8 cellular contexts compared by ENCODE assay signal in the genomic region with DNA sequence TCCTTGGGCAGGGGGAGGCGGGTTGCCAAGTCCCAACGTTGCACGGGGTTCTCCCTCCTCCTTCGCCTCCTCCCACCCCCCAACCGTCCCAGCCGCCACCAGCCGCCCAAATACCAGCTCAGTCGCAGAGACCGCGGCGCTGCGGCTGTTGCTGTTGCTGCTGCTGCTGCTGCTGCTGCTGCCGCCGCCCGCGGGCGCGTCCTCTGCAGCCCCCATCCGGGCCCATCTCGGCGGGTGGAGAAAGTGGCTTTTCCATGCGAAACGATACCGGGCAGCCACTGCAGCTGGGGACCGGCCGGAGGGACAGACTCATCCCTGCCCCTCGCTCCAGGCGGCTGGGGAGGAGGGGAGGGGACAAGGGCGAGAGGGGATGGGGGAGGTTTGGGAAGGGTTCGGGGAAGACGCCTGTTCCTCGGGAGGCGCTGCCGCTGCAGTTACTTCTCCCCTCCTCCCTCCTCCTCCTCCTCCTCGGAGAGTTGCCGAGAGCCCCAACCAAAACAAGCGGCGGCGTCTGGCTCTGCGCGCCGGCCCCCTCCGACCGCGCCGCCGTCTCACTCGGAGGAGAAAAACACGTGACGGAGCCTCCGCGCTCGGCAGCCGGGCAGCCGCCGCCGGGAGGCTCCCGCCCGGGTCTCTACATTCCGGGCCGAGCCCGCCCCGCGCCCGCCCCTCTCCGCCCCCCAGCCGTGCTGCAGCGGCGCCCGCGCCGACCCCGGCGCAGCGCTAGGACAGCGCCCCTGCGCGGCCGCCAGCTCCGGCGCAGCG. TPM values are rescaled to one million over a fixed set of nuclear protein-coding genes. Genes with fewer than 3 reads are reported as not detected.
A peak's percentile ranks its signal among the peaks of the same experiment; 100 is the strongest.
DNase-seq lines count a peak whose midpoint lies in the region; FAIRE-seq and TF ChIP-seq lines count a peak whose summit lies in the region.

A gene with protein sequence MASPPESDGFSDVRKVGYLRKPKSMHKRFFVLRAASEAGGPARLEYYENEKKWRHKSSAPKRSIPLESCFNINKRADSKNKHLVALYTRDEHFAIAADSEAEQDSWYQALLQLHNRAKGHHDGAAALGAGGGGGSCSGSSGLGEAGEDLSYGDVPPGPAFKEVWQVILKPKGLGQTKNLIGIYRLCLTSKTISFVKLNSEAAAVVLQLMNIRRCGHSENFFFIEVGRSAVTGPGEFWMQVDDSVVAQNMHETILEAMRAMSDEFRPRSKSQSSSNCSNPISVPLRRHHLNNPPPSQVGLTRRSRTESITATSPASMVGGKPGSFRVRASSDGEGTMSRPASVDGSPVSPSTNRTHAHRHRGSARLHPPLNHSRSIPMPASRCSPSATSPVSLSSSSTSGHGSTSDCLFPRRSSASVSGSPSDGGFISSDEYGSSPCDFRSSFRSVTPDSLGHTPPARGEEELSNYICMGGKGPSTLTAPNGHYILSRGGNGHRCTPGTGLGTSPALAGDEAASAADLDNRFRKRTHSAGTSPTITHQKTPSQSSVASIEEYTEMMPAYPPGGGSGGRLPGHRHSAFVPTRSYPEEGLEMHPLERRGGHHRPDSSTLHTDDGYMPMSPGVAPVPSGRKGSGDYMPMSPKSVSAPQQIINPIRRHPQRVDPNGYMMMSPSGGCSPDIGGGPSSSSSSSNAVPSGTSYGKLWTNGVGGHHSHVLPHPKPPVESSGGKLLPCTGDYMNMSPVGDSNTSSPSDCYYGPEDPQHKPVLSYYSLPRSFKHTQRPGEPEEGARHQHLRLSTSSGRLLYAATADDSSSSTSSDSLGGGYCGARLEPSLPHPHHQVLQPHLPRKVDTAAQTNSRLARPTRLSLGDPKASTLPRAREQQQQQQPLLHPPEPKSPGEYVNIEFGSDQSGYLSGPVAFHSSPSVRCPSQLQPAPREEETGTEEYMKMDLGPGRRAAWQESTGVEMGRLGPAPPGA (N-terminal part only) (minus strand): TSS at position 610 of the 765 bp plus-strand sequence. CDS start 1,082 bp downstream, outside the sequence.

- peaks cover 58% of the 10 kb centered on the region for H3K4me1 Mint-ChIP-seq in Calu3 (ENCODE audit: low read depth, unreplicated experiment)

- no peak for FAIRE-seq in frontal cortex (lab: Jason Lieb, UNC)

- no CpG with 5 or more reads among the region's 82 CpGs for WGBS in neuronal stem cell (ENCODE audit: extremely low coverage in 2 of 2, insufficient read length in 2 of 2, insufficient replicate concordance in 1 of 2), 2 donors
- 0 to 1% methylated on average over 14 to 43 of the region's 82 CpGs for WGBS in thyroid gland, 2 donors

- peak within 1 kb of the TSS; percentile 87 for H3K4me2 ChIP-seq in neuronal stem cell (ENCODE audit: insufficient read depth, low read length, poor library complexity, severe bottlenecking)

- H2BK15ac ChIP-seq in neuronal stem cell (ENCODE audit: low read length) = peak within 1 kb of the TSS; percentile 82

- H3K9me3 Mint-ChIP-seq in Calu3 (ENCODE audit: low read depth, unreplicated experiment) = no peaks in the 10 kb centered on the region

- peak within 1 kb of the TSS; percentile 97 for H3K14ac ChIP-seq in neuronal stem cell (ENCODE audit: low read length)

- TF ChIP-seq POLR2A in Peyer's patch (IDR thresholded peaks at IDR 0.05) = peak in 1 of 2 donors; percentile 57
- peak in 1 of 2 donors; percentile 72 for TF ChIP-seq POLR2A in thyroid gland (IDR thresholded peaks at IDR 0.05)

- no TSS peak for BruUV-seq in Calu3 (replicated peaks; lab: Mats Ljungman, UMichigan)

- peak within 1 kb of the TSS; percentile 68 for H2AK5ac ChIP-seq in neuronal stem cell (ENCODE audit: low read depth, low read length)

- H4K8ac ChIP-seq in neuronal stem cell (ENCODE audit: low read depth, low read length) = no peak within 1 kb of the TSS

- peak within 1 kb of the TSS; percentile 77 for H2BK120ac ChIP-seq in neuronal stem cell (ENCODE audit: low read depth, low read length)

- H2AFZ ChIP-seq in neuronal stem cell (ENCODE audit: low read length) = peak within 1 kb of the TSS; percentile 94

- DNase-seq in Calu3 = peak; percentile 69
- DNase-seq in GM20000 (ENCODE audit: low spot score) = peak; percentile 81
- peak; percentile 31 for DNase-seq in HS-27A (ENCODE audit: low read depth)
- DNase-seq in Peyer's patch = peak; percentile 59 to 82 (median 80)
- peak; percentile 26 to 66 (median 36) for DNase-seq in activated naive CD4-positive, alpha-beta T cell (lab: John Stamatoyannopoulos, UW)
- DNase-seq in frontal cortex (ENCODE audit: low spot score in 2 of 2) = peak; percentile 66 to 75
- DNase-seq in neuronal stem cell (ENCODE audit: low spot score) = peak; percentile 80
- DNase-seq in thyroid gland = peak; percentile 84 to 87

- no peak within 1 kb of the TSS for H2BK12ac ChIP-seq in neuronal stem cell (ENCODE audit: low read length)

- intact Hi-C loops in Calu3 (cut with micrococcal nuclease; ENCODE audit: unreplicated experiment) (no loop called here), thyroid gland (cut with DNase I) (loop anchor here (5.0 to 10.0 kb wide), 2 partner anchors 155 to 582 kb away; no protein-coding TSS in a partner anchor)

- H3K4me3 Mint-ChIP-seq in Calu3 (ENCODE audit: low read depth, unreplicated experiment) = peak within 1 kb of the TSS; percentile 87

- H3K9ac ChIP-seq in neuronal stem cell (ENCODE audit: low read depth, low read length, poor library complexity) = peak within 1 kb of the TSS; percentile 92

- TF ChIP-seq CTCF in Calu3 (IDR thresholded peaks at IDR 0.05; ENCODE audit: unreplicated experiment) (peak; percentile 49), GM20000 (IDR thresholded peaks at IDR 0.05; ENCODE audit: extremely low read depth, missing control alignments) (no peak), Peyer's patch (IDR thresholded peaks at IDR 0.05) (peak in 3 of 6 experiments; percentile 39 to 61 (median 53)), thyroid gland (IDR thresholded peaks at IDR 0.05) (peak in 2 of 6 experiments; percentile 60 to 87)

- peaks cover 27% of the 10 kb centered on the region for H3K79me1 ChIP-seq in neuronal stem cell (ENCODE audit: low read depth, low read length)

- H3K4me3 ChIP-seq in Peyer's patch = peak within 1 kb of the TSS; percentile 73 to 94 (median 80)
- H3K4me3 ChIP-seq in neuronal stem cell (ENCODE audit: low read length in 2 of 2) = peak within 1 kb of the TSS; percentile 67 to 90
- H3K4me3 ChIP-seq in thyroid gland (replicated peaks in 1 of 3) = peak within 1 kb of the TSS; percentile 72 to 76 (median 76)

- H3K23ac ChIP-seq in neuronal stem cell (ENCODE audit: low read depth, low read length, poor library complexity) = peak within 1 kb of the TSS; percentile 60

- H3K27ac ChIP-seq in Peyer's patch (peak within 1 kb of the TSS; percentile 61 to 92 (median 88)), neuronal stem cell (replicated peaks; ENCODE audit: low read length) (peak within 1 kb of the TSS; percentile 81), thyroid gland (peak within 1 kb of the TSS; percentile 84 to 98 (median 94))

- H2BK5ac ChIP-seq in neuronal stem cell (ENCODE audit: low read length) = peak within 1 kb of the TSS; percentile 99

- H3K4ac ChIP-seq in neuronal stem cell (ENCODE audit: low read length) = peak within 1 kb of the TSS; percentile 79

- H3K18ac ChIP-seq in neuronal stem cell (ENCODE audit: low read length) = peak within 1 kb of the TSS; percentile 98

- peak within 1 kb of the TSS; percentile 83 for H3K27ac Mint-ChIP-seq in Calu3 (ENCODE audit: unreplicated experiment)

- no peaks in the 10 kb centered on the region for H3K27me3 Mint-ChIP-seq in Calu3 (ENCODE audit: unreplicated experiment)

- H3K36me3 Mint-ChIP-seq in Calu3 (ENCODE audit: insufficient read depth, unreplicated experiment) = peaks cover 70% of the 10 kb centered on the region

- H3K36me3 ChIP-seq in Peyer's patch (no peaks in the 10 kb centered on the region), neuronal stem cell (replicated peaks in 1 of 2; ENCODE audit: control insufficient read depth in 2 of 2, insufficient read depth in 2 of 2, low read length in 2 of 2) (peaks cover 30 to 42% of the 10 kb centered on the region in 2 donors), thyroid gland (peaks cover 6 to 10% of the 10 kb centered on the region in 2 donors)

- no peaks in the 10 kb centered on the region for H3K9me3 ChIP-seq in Peyer's patch
- H3K9me3 ChIP-seq in neuronal stem cell (replicated peaks in 1 of 2; ENCODE audit: control insufficient read depth in 2 of 2, insufficient read depth in 1 of 2, low read depth in 1 of 2, low read length in 2 of 2) = peaks cover 9 to 35% of the 10 kb centered on the region in 2 donors
- H3K9me3 ChIP-seq in thyroid gland = no peaks in the 10 kb centered on the region

- no peak within 1 kb of the TSS for H4K91ac ChIP-seq in neuronal stem cell (ENCODE audit: low read depth, low read length, poor library complexity)

- H3K4me1 ChIP-seq in Peyer's patch (peaks cover 0 to 34% (median 8%) of the 10 kb centered on the region in 4 donors), neuronal stem cell (ENCODE audit: control insufficient read depth in 2 of 2, insufficient read depth in 1 of 2, low read depth in 1 of 2, low read length in 2 of 2) (peaks cover 14 to 22% of the 10 kb centered on the region in 2 donors), thyroid gland (peaks cover 16 to 22% of the 10 kb centered on the region in 2 donors)

- CTCF ChIA-PET in Calu3 (lab: Charles Lee) = interaction anchor here (0.6 to 1.8 kb wide), 7 partner anchors 45 to 1114 kb away, joined by 3 to 8 read pairs (median 3); no protein-coding TSS in a partner anchor

- no peaks in the 10 kb centered on the region for H3K27me3 ChIP-seq in Peyer's patch
- H3K27me3 ChIP-seq in neuronal stem cell (ENCODE audit: control insufficient read depth in 3 of 3, insufficient read depth in 3 of 3, low read depth in 1 of 3, low read length in 3 of 3) = no peaks in the 10 kb centered on the region
- no peaks in the 10 kb centered on the region for H3K27me3 ChIP-seq in thyroid gland

RNA-seq across cellular contexts. Expression of the gene that starts here (rescaled TPM):
- total RNA-seq in Calu3 (2022) (29.7 and 34.4 TPM in 2 replicates), Peyer's patch (10 to 100 TPM in 3 of 4 donors, 1 to 10 TPM in 1; 8.3 to 67.7 (median 22.5) TPM), frontal cortex (11.8 TPM), thyroid gland (100 to 1,000 TPM in 2 of 4 donors, 10 to 100 TPM in 2; 61.9 to 166 (median 98.7) TPM)
- 11.0 TPM for polyA plus RNA-seq in neuronal stem cell (2013, experiment 1 of 2)
- 11.6 TPM for polyA plus RNA-seq in neuronal stem cell (2013, experiment 2 of 2)

Comparison
In these comparisons a context has a peak if more than half of its experiments do, and no peak if none do; other contexts are left out.
1. Peak in every context shown above with its lines: DNase-seq, H3K4me3 ChIP-seq and H3K27ac ChIP-seq.
2. DNase-seq: peak in every context shown above with its lines; median percentile 86 in thyroid gland; 81 in GM20000; 80 in Peyer's patch; 80 in neuronal stem cell; 70 in frontal cortex; 69 in Calu3; 36 in activated naive CD4-positive, alpha-beta T cell; 31 in HS-27A.